In the genomic region with DNA sequence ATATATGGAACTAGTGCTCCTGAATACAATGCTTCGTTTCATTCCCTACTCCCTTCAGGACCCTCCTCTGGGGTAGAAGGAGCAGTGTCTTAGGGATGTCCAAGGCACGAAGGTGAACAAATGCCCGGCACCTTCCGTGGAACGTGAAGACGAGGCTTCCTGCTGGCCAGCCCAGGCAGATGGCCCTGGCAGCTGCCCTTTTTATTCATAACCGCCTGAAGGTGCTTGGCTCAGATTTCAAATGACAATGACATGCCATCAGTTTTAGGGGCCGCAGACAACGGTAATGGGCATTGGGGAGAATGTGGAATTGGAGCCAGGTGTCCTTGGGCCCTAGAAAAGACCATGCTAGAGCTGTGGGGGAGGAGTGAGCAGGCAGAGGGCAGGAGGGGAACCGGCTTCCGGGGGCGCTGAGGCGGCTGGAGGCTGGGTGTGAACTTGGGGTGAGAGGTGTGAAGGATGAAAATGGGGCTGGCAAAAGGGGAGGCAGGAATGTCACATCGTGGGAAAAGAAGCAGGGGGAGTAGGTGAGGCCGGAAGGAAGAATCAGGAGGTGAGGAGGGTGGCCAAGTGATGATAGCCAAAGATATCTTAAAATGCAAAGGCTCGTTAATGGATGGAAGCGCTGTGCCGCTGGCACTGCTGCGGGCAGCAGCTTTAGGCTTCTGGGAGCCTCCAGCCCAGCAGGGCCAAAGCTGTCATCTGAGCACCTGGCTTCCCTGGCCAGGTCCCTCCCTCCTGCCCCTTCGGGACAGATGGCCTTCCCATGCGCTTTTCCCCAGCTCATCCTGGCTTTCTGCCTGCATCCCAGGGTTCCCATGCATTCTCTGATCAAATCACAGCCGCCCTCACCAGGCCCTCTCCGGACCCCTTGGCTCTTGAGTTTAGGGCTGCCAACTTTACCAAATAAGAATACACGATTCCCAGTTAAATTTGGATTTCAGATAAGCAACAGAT, we compare ENCODE assay signal across 17 cellular contexts.
"Had no signal": no experiment of that assay in that cellular context is flagged by ENCODE, and none has a peak within 500 bp of the region (broad histone marks: within the 10 kb centered on the region; RNA-seq: fewer than 3 reads in every experiment).

No MANE protein-coding gene starts in this region.

- H3K27ac ChIP-seq: testis had no signal

- H3K9me3 ChIP-seq: testis had no signal

- DNase-seq: activated CD4-positive, alpha-beta T cell treated with anti-CD3 and anti-CD28 coated beads, Interleukin-2, amount 10 ng/mL, durations not matched to agents 7 days and 5 days; activated CD4-positive, CD25-positive, alpha-beta regulatory T cell; activated T-cell treated with anti-CD3 and anti-CD28 coated beads, Interleukin-2, amount 50 U/mL, for 1 hour; amniotic stem cell; mammary epithelial cell; naive thymus-derived CD8-positive, alpha-beta T cell; occipital lobe; stimulated activated CD4-positive, alpha-beta T cell treated with anti-CD3 and anti-CD28 coated beads, Interleukin-15, amount 100 ng/mL, for 24 hours; stimulated activated CD4-positive, alpha-beta T cell treated with anti-CD3 and anti-CD28 coated beads, Interleukin-4, amount 100 ng/mL, for 24 hours; stimulated activated naive CD8-positive, alpha-beta T cell treated with anti-CD3 and anti-CD28 coated beads, Interleukin-15, amount 100 ng/mL, for 72 hours; T-helper 2 cell; testis had no signal

- FAIRE-seq: endometrium, TTC549 had no signal

- H3K27me3 ChIP-seq: dorsolateral prefrontal cortex, testis had no signal

- H3K4me1 ChIP-seq: testis had no signal

- ATAC-seq: activated naive CD4-positive, alpha-beta T cell treated with anti-CD3 and anti-CD28 coated beads, Interleukin-2, amount 50 U/mL, for 72 hours; esophagus mucosa; naive thymus-derived CD8-positive, alpha-beta T cell; stimulated activated naive CD8-positive, alpha-beta T cell treated with anti-CD3 and anti-CD28 coated beads, Interleukin-15, amount 100 ng/mL, for 72 hours had no signal

- H3K4me3 ChIP-seq: dorsolateral prefrontal cortex, testis had no signal
